ENCODE assay signal across 9 cellular contexts in genomic region chr4:88526221-88526815, GRCh38. TPM values are rescaled to one million over a fixed set of nuclear protein-coding genes. Genes with fewer than 3 reads are reported as not detected.
A peak's percentile ranks its signal among the peaks of the same experiment; 100 is the strongest.
DNase-seq lines count a peak whose midpoint lies in the region; ATAC-seq, FAIRE-seq and TF ChIP-seq lines count a peak whose summit lies in the region.
"Had no signal": no experiment of that assay in that cellular context is flagged by ENCODE, and none has a peak within 500 bp of the region (broad histone marks: within the 10 kb centered on the region; RNA-seq: fewer than 3 reads in every experiment).

No MANE protein-coding gene starts in this region.

- no peak for TF ChIP-seq POLR2A in spleen (IDR thresholded peaks at IDR 0.05)

- no peak overlapping the region for H2BK120ac ChIP-seq in mesendoderm (ENCODE audit: low read depth, low read length)

- DNase-seq in activated T-cell treated with anti-CD3 and anti-CD28 coated beads, Interleukin-2, amount 50 U/mL, for 72 hours: no peak
- DNase-seq in activated T-cell treated with anti-CD3 and anti-CD28 coated beads, Interleukin-2, amount 50 U/mL, for 1 hour: no peak
- DNase-seq in spleen: no peak
- DNase-seq in mesendoderm: no peak
- no peak for DNase-seq in COR-L47 (lab: John Stamatoyannopoulos, UW)
- DNase-seq in brain microvascular endothelial cell: no peak

- H3K4me1 ChIP-seq in OCI-LY1 (ENCODE audit: insufficient read depth, low read length, severe bottlenecking) (peaks cover 11% of the 10 kb centered on the region), spleen (peaks cover 9 to 49% (median 32%) of the 10 kb centered on the region in 6 donors), mesendoderm (ENCODE audit: control insufficient read depth, low read depth, low read length) (no peaks in the 10 kb centered on the region)

- H3K56ac ChIP-seq in mesendoderm (ENCODE audit: low read length): no peak overlapping the region

- H3K9ac ChIP-seq in OCI-LY1 (ENCODE audit: low read length) (no peak overlapping the region), mesendoderm (ENCODE audit: low read length) (no peak overlapping the region)

- H3K27ac Mint-ChIP-seq in activated T-cell treated with anti-CD3 and anti-CD28 coated beads, Interleukin-2, amount 50 U/mL, for 72 hours: peak overlapping the region; percentile 74

- no peak overlapping the region for H3K23ac ChIP-seq in mesendoderm (ENCODE audit: low read length)

- peak; percentile 37; the same call in 1 of the 2 replicates for TF ChIP-seq CTCF in OCI-LY1 (IDR thresholded peaks at IDR 0.05; ENCODE audit: low read length)
- TF ChIP-seq CTCF in spleen (IDR thresholded peaks at IDR 0.05 in 8 of 11, conservative IDR thresholded peaks at IDR 0.05 in 3 of 11): peak in 7 of 11 experiments; percentile 17 to 53 (median 31)
- no peak for TF ChIP-seq CTCF in brain microvascular endothelial cell (IDR thresholded peaks at IDR 0.05; ENCODE audit: low read depth, low read length, missing control alignments)

- no peak overlapping the region for H3K4me2 ChIP-seq in OCI-LY1 (ENCODE audit: low read length)
- no peak overlapping the region for H3K4me2 ChIP-seq in mesendoderm (ENCODE audit: low read length)

- H3K18ac ChIP-seq in mesendoderm (ENCODE audit: low read length): no peak overlapping the region

- no peaks in the 10 kb centered on the region for H3K9me3 Mint-ChIP-seq in activated T-cell treated with anti-CD3 and anti-CD28 coated beads, Interleukin-2, amount 50 U/mL, for 72 hours

- intact Hi-C loops in spleen (cut with DNase I; ENCODE audit: low total_unique reads): no loop called here

- in situ Hi-C loops in brain microvascular endothelial cell (cut with HindIII; ENCODE audit: low pct_ligation_motif_present, low sequenced_read_pairs): no loop called here

- H3K36me3 Mint-ChIP-seq in activated T-cell treated with anti-CD3 and anti-CD28 coated beads, Interleukin-2, amount 50 U/mL, for 72 hours (ENCODE audit: insufficient read depth in 2 of 2): peaks cover 3 to 5% of the 10 kb centered on the region in 2 donors

- H3F3A ChIP-seq in OCI-LY1 (ENCODE audit: insufficient read depth, low read length): no peaks in the 10 kb centered on the region

- H3K36me3 ChIP-seq in OCI-LY1 (ENCODE audit: insufficient read depth, low read length) (0 out of 2 replicates have a peak, but pooled peaks cover 1% of the 10 kb centered on the region), spleen (peaks cover 0 to 4% (median 3%) of the 10 kb centered on the region in 6 donors), mesendoderm (ENCODE audit: control insufficient read depth, insufficient read depth, low read length) (no peaks in the 10 kb centered on the region), brain microvascular endothelial cell (replicated peaks) (peaks cover 3% of the 10 kb centered on the region)

- H2AFZ ChIP-seq in OCI-LY1 (ENCODE audit: low read length): no peak overlapping the region

- no peak overlapping the region for H2BK5ac ChIP-seq in mesendoderm (ENCODE audit: low read length)

- H4K8ac ChIP-seq in mesendoderm (ENCODE audit: low read depth, low read length): no peak overlapping the region

- H3K27me3 ChIP-seq in OCI-LY1 (ENCODE audit: insufficient read depth, low read length) (no peaks in the 10 kb centered on the region), spleen (replicated peaks in 1 of 7) (no peaks in the 10 kb centered on the region), mesendoderm (ENCODE audit: insufficient read depth, low read length, poor library complexity) (no peaks in the 10 kb centered on the region), brain microvascular endothelial cell (replicated peaks) (no peaks in the 10 kb centered on the region)
- H3K27me3 ChIP-seq: cardiac muscle cell had no signal

- no peak overlapping the region for H3K27ac ChIP-seq in OCI-LY1 (ENCODE audit: low read depth, low read length, poor library complexity, severe bottlenecking)
- no peak overlapping the region for H3K27ac ChIP-seq in spleen
- H3K27ac ChIP-seq in mesendoderm (ENCODE audit: low read depth, low read length): no peak overlapping the region
- H3K27ac ChIP-seq in brain microvascular endothelial cell: no peak overlapping the region
- H3K27ac ChIP-seq: cardiac muscle cell had no signal

- peaks cover 48% of the 10 kb centered on the region for H3K4me1 Mint-ChIP-seq in activated T-cell treated with anti-CD3 and anti-CD28 coated beads, Interleukin-2, amount 50 U/mL, for 72 hours (ENCODE audit: low read depth)

- FAIRE-seq in endometrium (lab: Jason Lieb, UNC): peak; percentile 57

- H2AK5ac ChIP-seq in mesendoderm (ENCODE audit: low read length): no peak overlapping the region

- H3K4me3 ChIP-seq in OCI-LY1 (ENCODE audit: low read depth, low read length, poor library complexity, severe bottlenecking) (no peak overlapping the region), spleen (no peak overlapping the region), mesendoderm (ENCODE audit: low read length) (no peak overlapping the region), brain microvascular endothelial cell (ENCODE audit: low read depth, low read length) (no peak overlapping the region)
- H3K4me3 ChIP-seq: cardiac muscle cell had no signal

- peak overlapping the region in 1 of 2 donors; percentile 59 for H3K4me3 Mint-ChIP-seq in activated T-cell treated with anti-CD3 and anti-CD28 coated beads, Interleukin-2, amount 50 U/mL, for 72 hours

- WGBS in spleen, 5 donors: 33 to 56% (median 40%) methylated on average over 1 of the region's 1 CpG
- WGBS in mesendoderm (ENCODE audit: extremely low coverage, insufficient coverage, low lambda C conversion rate): no CpG with 5 or more reads among the region's 1 CpG

- H3K4ac ChIP-seq in mesendoderm (ENCODE audit: low read depth, low read length): no peak overlapping the region

- H3K79me2 ChIP-seq in OCI-LY1 (ENCODE audit: insufficient read depth, low read length): no peaks in the 10 kb centered on the region
- peaks cover 13% of the 10 kb centered on the region for H3K79me2 ChIP-seq in mesendoderm (ENCODE audit: control insufficient read depth, insufficient read depth, low read length)

- peak in 1 of 2 donors; percentile 5 for ATAC-seq in activated T-cell treated with anti-CD3 and anti-CD28 coated beads, Interleukin-2, amount 50 U/mL, for 72 hours (replicated peaks in 1 of 2)

- no peaks in the 10 kb centered on the region for H3K9me2 ChIP-seq in OCI-LY1 (ENCODE audit: low read depth, low read length)

- peaks cover 4% of the 10 kb centered on the region for H3K79me1 ChIP-seq in mesendoderm (ENCODE audit: low read length)

- no peaks in the 10 kb centered on the region for H4K20me1 ChIP-seq in OCI-LY1 (ENCODE audit: insufficient read depth, low read length)

- H3K27me3 Mint-ChIP-seq in activated T-cell treated with anti-CD3 and anti-CD28 coated beads, Interleukin-2, amount 50 U/mL, for 72 hours (ENCODE audit: low read depth): no peaks in the 10 kb centered on the region

- no peak overlapping the region for H2BK15ac ChIP-seq in mesendoderm (replicated peaks; ENCODE audit: low read depth)

- H4K5ac ChIP-seq in mesendoderm (ENCODE audit: low read length): no peak overlapping the region

- H3K9me3 ChIP-seq in OCI-LY1 (ENCODE audit: low read length): no peaks in the 10 kb centered on the region
- no peaks in the 10 kb centered on the region for H3K9me3 ChIP-seq in spleen

RNA-seq across cellular contexts. Expression of gene PYURF, which starts 2.7 kb away (rescaled TPM):
- total RNA-seq in activated T-cell treated with anti-CD3 and anti-CD28 coated beads, Interleukin-2, amount 50 U/mL, for 72 hours: 10 to 100 TPM; 56.1 to 59.3 TPM
- 10 to 100 TPM; 48.2 to 87.8 (median 57.4) TPM for total RNA-seq in spleen
- polyA plus RNA-seq in spleen: 100 to 1,000 TPM in 1 of 3 donors, 10 to 100 TPM in 2; 75.0 to 110 (median 96.4) TPM
- 71.4 TPM for polyA plus RNA-seq in mesendoderm (2013, experiment 1 of 2)
- polyA plus RNA-seq in mesendoderm (2013, experiment 2 of 2): 71.4 TPM
